In genomic region chr11:31535479-31535878, GRCh38 we compare ENCODE assay signal across 9 cellular contexts.
"Had no signal": no experiment of that assay in that cellular context is flagged by ENCODE, and none has a peak within 500 bp of the region (broad histone marks: within the 10 kb centered on the region; RNA-seq: fewer than 3 reads in every experiment).

No MANE protein-coding gene starts in this region.

- H3K9ac ChIP-seq: GM23248 had no signal

- ATAC-seq: GM23338, HCT116 had no signal

- H3K27ac ChIP-seq: GM23248 had no signal

- H2AFZ ChIP-seq: GM23248, GM23338 had no signal

- H3K4me2 ChIP-seq: GM23338 had no signal

- DNase-seq: GM23248, GOT3, H7, H9, HCEC 1CT, HFFc6 had no signal

- H3K4me3 ChIP-seq: GM23248, GM23338, HAP-1 had no signal

- H3K36me3 ChIP-seq: HAP-1 had no signal

- H3K9me3 ChIP-seq: HAP-1 had no signal
